In the genomic region with DNA sequence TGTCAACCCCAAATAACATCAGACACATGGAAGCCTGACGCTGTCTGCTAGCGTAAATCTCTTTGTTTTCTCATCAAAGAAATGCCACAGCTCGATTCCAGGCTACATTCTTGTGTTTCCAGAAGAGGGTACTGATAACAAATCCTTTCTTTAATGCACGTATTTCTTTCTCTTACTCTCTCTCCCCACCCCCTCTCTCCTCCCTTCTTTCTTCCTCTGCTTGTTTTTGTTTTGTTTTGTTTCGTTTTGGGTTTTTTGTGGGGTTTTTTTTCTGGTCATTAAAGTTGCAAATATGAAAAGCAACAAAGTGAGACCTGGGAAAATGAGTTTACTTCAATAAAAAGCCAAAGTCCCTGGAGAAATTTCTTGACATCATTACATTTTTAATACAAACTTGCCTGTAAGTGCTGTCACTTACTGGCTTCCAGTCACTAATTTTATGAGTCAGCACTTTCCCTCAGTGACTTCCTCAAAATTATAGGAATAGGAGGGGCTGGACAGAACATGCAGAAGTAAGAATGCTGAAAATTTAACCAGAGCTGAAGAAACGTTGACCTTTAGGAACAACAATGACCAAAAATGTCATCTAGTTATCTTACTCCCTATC, we compare ENCODE assay signal across 8 cellular contexts.
DNase-seq lines count a peak whose midpoint lies in the region; FAIRE-seq and TF ChIP-seq lines count a peak whose summit lies in the region.

No MANE protein-coding gene starts in this region.

- H3K27ac ChIP-seq in OCI-LY3 (ENCODE audit: low read length), result peak overlapping the region; percentile 91

- H3K27me3 ChIP-seq in OCI-LY3 (ENCODE audit: low read depth, low read length), result no peaks in the 10 kb centered on the region

- peaks cover 7% of the 10 kb centered on the region for H3K79me2 ChIP-seq in OCI-LY3 (ENCODE audit: low read length)

- H4K20me1 ChIP-seq in OCI-LY3 (ENCODE audit: insufficient read depth, low read length), result no peaks in the 10 kb centered on the region

- H3K9ac ChIP-seq in OCI-LY3 (ENCODE audit: low read length), result peak overlapping the region; percentile 72

- no peak overlapping the region for H2AFZ ChIP-seq in OCI-LY3 (ENCODE audit: low read depth, low read length)

- peak; percentile 91 for FAIRE-seq in H54 (lab: Jason Lieb, UNC)

- TF ChIP-seq POLR2A in H54 (IDR thresholded peaks at IDR 0.05; ENCODE audit: low read depth, low read length), result no peak

- TF ChIP-seq CTCF in OCI-LY3 (IDR thresholded peaks at IDR 0.05; ENCODE audit: low read depth, low read length), result peak; percentile 68

- H3K4me3 ChIP-seq in OCI-LY3 (ENCODE audit: low read length), result peak overlapping the region; percentile 42

- peak; percentile 53 for DNase-seq in GM04504 (ENCODE audit: low read depth)
- DNase-seq in H54 (ENCODE audit: insufficient read length, low spot score), result no peak
- DNase-seq in central memory CD4-positive, alpha-beta T cell, result peak; percentile 28
- DNase-seq in lung microvascular endothelial cell (ENCODE audit: low read depth in 2 of 2), result peak; percentile 52 to 68
- DNase-seq in NCI-H1417 treated with DMSO at 0.1 percent for 48 hours (lab: John Stamatoyannopoulos, UW), result no peak
- DNase-seq in effector CD8-positive, alpha-beta T cell (lab: John Stamatoyannopoulos, UW), result no peak
- DNase-seq in GM19240 (ENCODE audit: insufficient read length, low spot score), result no peak

- H3K9me3 ChIP-seq in OCI-LY3 (ENCODE audit: insufficient read depth, low read length), result no peaks in the 10 kb centered on the region

- H3K36me3 ChIP-seq in OCI-LY3 (replicated peaks; ENCODE audit: low read depth, low read length), result no peaks in the 10 kb centered on the region

- H3K4me1 ChIP-seq in OCI-LY3 (ENCODE audit: low read length), result peaks cover 82% of the 10 kb centered on the region

- peak overlapping the region; percentile 67 for H3K4me2 ChIP-seq in OCI-LY3 (ENCODE audit: low read length)

Comparison
In these comparisons a context has a peak if more than half of its experiments do, and no peak if none do; other contexts are left out.
1. DNase-seq: peak in GM04504 (single experiment), central memory CD4-positive, alpha-beta T cell (single experiment) and lung microvascular endothelial cell (2 of 2); none in H54 (single experiment), NCI-H1417 treated with DMSO at 0.1 percent for 48 hours (single experiment), effector CD8-positive, alpha-beta T cell (single experiment) and GM19240 (single experiment).